ENCODE assay signal across 1 cellular context in genomic region chr20:53081916-53082863, GRCh38.
TF ChIP-seq lines count a peak whose summit lies in the region.

No MANE protein-coding gene starts in this region.

TF ChIP-seq in HepG2, 621 proteins besides CTCF, POLR2A, EP300 and RAD21 (continued from another document and continues in another):
- TF ChIP-seq E2F1 (CRISPR knock-in tag; IDR thresholded peaks at IDR 0.05): no peak
- peak; percentile 92 for TF ChIP-seq ZNF331 (CRISPR knock-in tag; IDR thresholded peaks at IDR 0.05)
- TF ChIP-seq ZNF770 (CRISPR knock-in tag; IDR thresholded peaks at IDR 0.05): no peak
- TF ChIP-seq THAP8 (CRISPR knock-in tag; IDR thresholded peaks at IDR 0.05; ENCODE audit: borderline replicate concordance): no peak
- TF ChIP-seq MXI1 (IDR thresholded peaks at IDR 0.05; ENCODE audit: borderline replicate concordance, low read depth, low read length): peak; percentile 17; the same call in 1 of the 3 replicates
- no peak for TF ChIP-seq ZC3H13 (CRISPR knock-in tag; IDR thresholded peaks at IDR 0.05)
- no peak for TF ChIP-seq TBL1XR1 (IDR thresholded peaks at IDR 0.05; ENCODE audit: borderline replicate concordance, low read length, partially characterized antibody)
- no peak for TF ChIP-seq SMAD9 (CRISPR knock-in tag; IDR thresholded peaks at IDR 0.05)
- no peak for TF ChIP-seq ZNF678 (CRISPR knock-in tag; IDR thresholded peaks at IDR 0.05)
- TF ChIP-seq TEF (CRISPR knock-in tag; IDR thresholded peaks at IDR 0.05): no peak
- no peak for TF ChIP-seq ZNF30 (CRISPR knock-in tag; IDR thresholded peaks at IDR 0.05)
- peak; percentile 69; the same call in 1 of the 2 replicates for TF ChIP-seq GATA4 (IDR thresholded peaks at IDR 0.05; ENCODE audit: borderline replicate concordance, low read depth)
- no peak for TF ChIP-seq ZNF253 (CRISPR knock-in tag; IDR thresholded peaks at IDR 0.05; ENCODE audit: borderline replicate concordance)
- TF ChIP-seq TFDP2 (CRISPR knock-in tag; IDR thresholded peaks at IDR 0.05): no peak; the same call in 1 of the 2 replicates
- TF ChIP-seq ZNF740 (CRISPR knock-in tag; IDR thresholded peaks at IDR 0.05): no peak
- TF ChIP-seq ETV6 (CRISPR knock-in tag; conservative IDR thresholded peaks at IDR 0.05): no peak
- TF ChIP-seq SKIL (CRISPR knock-in tag; IDR thresholded peaks at IDR 0.05; ENCODE audit: borderline replicate concordance): peak; percentile 50; the same call in 1 of the 2 replicates
- TF ChIP-seq ZNF180 (CRISPR knock-in tag; IDR thresholded peaks at IDR 0.05; ENCODE audit: borderline replicate concordance, low read depth): no peak
- TF ChIP-seq ISL2 (CRISPR knock-in tag; IDR thresholded peaks at IDR 0.05): peak; percentile 97
- TF ChIP-seq MEF2D (CRISPR knock-in tag; IDR thresholded peaks at IDR 0.05): peak; percentile 85
- TF ChIP-seq SP4 (CRISPR knock-in tag; IDR thresholded peaks at IDR 0.05): no peak
- TF ChIP-seq BCLAF1 (IDR thresholded peaks at IDR 0.05): no peak
- no peak; the same call in 1 of the 2 replicates for TF ChIP-seq ARID3A (IDR thresholded peaks at IDR 0.05; ENCODE audit: low read depth, low read length)
- TF ChIP-seq KLF15 (CRISPR knock-in tag; IDR thresholded peaks at IDR 0.05; ENCODE audit: borderline replicate concordance): no peak
- no peak for TF ChIP-seq ZNF224 (CRISPR knock-in tag; IDR thresholded peaks at IDR 0.05)
- peak; percentile 80 for TF ChIP-seq CREM (IDR thresholded peaks at IDR 0.05)
- TF ChIP-seq CREM (CRISPR knock-in tag; IDR thresholded peaks at IDR 0.05): no peak
- 0 out of 2 replicates have a peak, but pooled peaks have one; percentile 34 for TF ChIP-seq RFXANK (CRISPR knock-in tag; IDR thresholded peaks at IDR 0.05)
- TF ChIP-seq KLF13 (CRISPR knock-in tag; IDR thresholded peaks at IDR 0.05): no peak
- peak; percentile 66 for TF ChIP-seq TEAD3 (CRISPR knock-in tag; optimal IDR thresholded peaks at IDR 0.05; ENCODE audit: borderline replicate concordance)
- TF ChIP-seq UBTF (CRISPR knock-in tag; IDR thresholded peaks at IDR 0.05): no peak
- no peak for TF ChIP-seq ZBTB44 (CRISPR knock-in tag; IDR thresholded peaks at IDR 0.05)
- no peak for TF ChIP-seq ZNF800 (CRISPR knock-in tag; IDR thresholded peaks at IDR 0.05)
- peak; percentile 51; the same call in 1 of the 2 replicates for TF ChIP-seq ZNF792 (CRISPR knock-in tag; IDR thresholded peaks at IDR 0.05)
- TF ChIP-seq IRF2 (CRISPR knock-in tag; IDR thresholded peaks at IDR 0.05): peak; percentile 56
- no peak for TF ChIP-seq SIN3B (IDR thresholded peaks at IDR 0.05; ENCODE audit: low read length)
- peak; percentile 47; the same call in 1 of the 2 replicates for TF ChIP-seq ZBTB25 (CRISPR knock-in tag; IDR thresholded peaks at IDR 0.05)
- no peak for TF ChIP-seq MAZ (IDR thresholded peaks at IDR 0.05; ENCODE audit: borderline replicate concordance, low read depth, low read length)
- 0 out of 2 replicates have a peak, but pooled peaks have one; percentile 10 for TF ChIP-seq MAZ (CRISPR knock-in tag; IDR thresholded peaks at IDR 0.05; ENCODE audit: low read depth)
- no peak; the same call in 1 of the 2 replicates for TF ChIP-seq ZNF335 (CRISPR knock-in tag; IDR thresholded peaks at IDR 0.05)
